9 cellular contexts compared by ENCODE assay signal in the genomic region with DNA sequence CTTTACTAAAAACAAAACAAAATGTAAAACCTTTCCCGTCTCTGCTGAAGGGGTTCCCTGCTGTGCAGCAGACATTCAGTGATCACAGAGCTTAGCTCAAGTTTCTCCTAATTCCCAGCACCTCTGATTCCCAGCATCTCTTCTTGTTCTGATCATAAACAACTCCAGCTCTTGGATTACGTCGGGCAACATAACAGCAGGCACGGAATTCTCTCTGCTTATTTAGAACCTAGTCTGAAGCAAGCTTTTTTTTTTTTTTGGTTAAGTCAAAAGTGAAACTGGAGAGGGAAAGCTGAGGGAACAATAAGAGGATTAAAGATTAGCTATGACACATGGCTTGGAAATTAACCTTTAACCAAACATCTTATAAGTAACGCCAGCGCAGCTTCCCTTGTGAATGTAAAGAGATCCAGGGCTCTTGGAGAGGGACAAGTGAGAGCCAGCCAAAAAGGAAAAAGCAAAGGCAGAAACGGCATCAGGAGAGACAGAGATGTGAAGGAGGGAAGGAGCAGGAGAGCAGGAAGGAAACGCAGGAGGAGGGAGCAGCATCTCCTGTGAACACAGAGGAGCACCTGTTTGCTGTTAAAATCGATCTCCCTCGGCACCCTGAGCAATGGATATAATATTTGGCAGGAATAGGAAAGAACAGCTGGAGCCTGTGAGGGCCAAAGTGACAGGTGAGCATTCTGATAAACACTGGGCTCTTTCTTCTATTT. TPM values are rescaled to one million over a fixed set of nuclear protein-coding genes. Genes with fewer than 3 reads are reported as not detected.
DNase-seq lines count a peak whose midpoint lies in the region; ATAC-seq and TF ChIP-seq lines count a peak whose summit lies in the region.
"Had no signal": no experiment of that assay in that cellular context is flagged by ENCODE, and none has a peak within 500 bp of the region (broad histone marks: within the 10 kb centered on the region; RNA-seq: fewer than 3 reads in every experiment).

A gene with protein sequence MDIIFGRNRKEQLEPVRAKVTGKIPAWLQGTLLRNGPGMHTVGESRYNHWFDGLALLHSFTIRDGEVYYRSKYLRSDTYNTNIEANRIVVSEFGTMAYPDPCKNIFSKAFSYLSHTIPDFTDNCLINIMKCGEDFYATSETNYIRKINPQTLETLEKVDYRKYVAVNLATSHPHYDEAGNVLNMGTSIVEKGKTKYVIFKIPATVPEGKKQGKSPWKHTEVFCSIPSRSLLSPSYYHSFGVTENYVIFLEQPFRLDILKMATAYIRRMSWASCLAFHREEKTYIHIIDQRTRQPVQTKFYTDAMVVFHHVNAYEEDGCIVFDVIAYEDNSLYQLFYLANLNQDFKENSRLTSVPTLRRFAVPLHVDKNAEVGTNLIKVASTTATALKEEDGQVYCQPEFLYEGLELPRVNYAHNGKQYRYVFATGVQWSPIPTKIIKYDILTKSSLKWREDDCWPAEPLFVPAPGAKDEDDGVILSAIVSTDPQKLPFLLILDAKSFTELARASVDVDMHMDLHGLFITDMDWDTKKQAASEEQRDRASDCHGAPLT (plus strand): TSS at position 394 of the 716 bp plus-strand sequence. CDS start 220 bp downstream, at position 614.

- intact Hi-C loops in body of pancreas (cut with DNase I), result no loop called here
- intact Hi-C loops in tibial artery (cut with DNase I; ENCODE audit: low total_unique reads), result no loop called here

- ATAC-seq in body of pancreas, result peak; percentile 90
- no peak for ATAC-seq in HG02970 (IDR thresholded peaks at IDR 0.05; ENCODE audit: low FRiP score, unreplicated experiment)
- no peak for ATAC-seq in GM19455 (IDR thresholded peaks at IDR 0.05; ENCODE audit: unreplicated experiment)

- peak within 1 kb of the TSS; percentile 40 to 89 (median 74) for H3K27ac ChIP-seq in body of pancreas
- H3K27ac ChIP-seq in layer of hippocampus (ENCODE audit: low read depth, low read length), result peak within 1 kb of the TSS; percentile 21
- H3K27ac ChIP-seq in tibial artery, result peak within 1 kb of the TSS in 1 of 2 donors; percentile 28
- H3K27ac ChIP-seq: SK-N-MC had no signal

- no peaks in the 10 kb centered on the region for H3K27me3 ChIP-seq in body of pancreas
- H3K27me3 ChIP-seq in layer of hippocampus (ENCODE audit: control insufficient read depth, insufficient read depth, low read length), result no peaks in the 10 kb centered on the region
- H3K27me3 ChIP-seq in tibial artery, result no peaks in the 10 kb centered on the region

- peak in 1 of 3 donors; percentile 18 for TF ChIP-seq POLR2A in body of pancreas (IDR thresholded peaks at IDR 0.05)

- WGBS in body of pancreas, 2 donors, result 5 to 7% methylated on average over 10 of the region's 10 CpGs

- H3K9me3 ChIP-seq in body of pancreas, result no peaks in the 10 kb centered on the region
- H3K9me3 ChIP-seq in tibial artery, result no peaks in the 10 kb centered on the region

- H3K4me1 ChIP-seq in body of pancreas, result peaks cover 20% of the 10 kb centered on the region
- no peaks in the 10 kb centered on the region for H3K4me1 ChIP-seq in tibial artery

- DNase-seq in ELR (ENCODE audit: low read depth) (peak; percentile 71), LHCN-M2 (ENCODE audit: low read depth) (peak; percentile 61), body of pancreas (peak; percentile 54 to 84 (median 64)), tibial artery (no peak), 8988T (no peak)

- TF ChIP-seq CTCF in body of pancreas (IDR thresholded peaks at IDR 0.05) (no peak), tibial artery (IDR thresholded peaks at IDR 0.05) (no peak)

- H3K36me3 ChIP-seq in body of pancreas (replicated peaks in 1 of 2; ENCODE audit: insufficient read depth in 1 of 2, low read depth in 2 of 2), result no peaks in the 10 kb centered on the region
- no peaks in the 10 kb centered on the region for H3K36me3 ChIP-seq in tibial artery

- no peak within 1 kb of the TSS for H3K4me3 ChIP-seq in body of pancreas
- H3K4me3 ChIP-seq in tibial artery, result peak within 1 kb of the TSS; percentile 21 to 38
- H3K4me3 ChIP-seq: SK-N-MC had no signal

RNA-seq across cellular contexts. Expression of the gene that starts here (rescaled TPM):
- total RNA-seq in LHCN-M2 (2014; rRNA removed), result not detected in 2 replicates
- polyA plus RNA-seq in LHCN-M2 (2012), result not detected
- total RNA-seq in body of pancreas, result not detected

Comparison
In these comparisons a context has a peak if more than half of its experiments do, and no peak if none do; other contexts are left out.
1. Peak in DNase-seq in LHCN-M2; RNA of the gene not detected or under 1 TPM.
2. Peak in DNase-seq, ATAC-seq and H3K27ac ChIP-seq in body of pancreas; RNA of the gene not detected or under 1 TPM.
3. H3K4me3 ChIP-seq: peak in tibial artery (2 of 2); none in body of pancreas (0 of 2).